ENCODE assay signal across 16 cellular contexts in the genomic region with DNA sequence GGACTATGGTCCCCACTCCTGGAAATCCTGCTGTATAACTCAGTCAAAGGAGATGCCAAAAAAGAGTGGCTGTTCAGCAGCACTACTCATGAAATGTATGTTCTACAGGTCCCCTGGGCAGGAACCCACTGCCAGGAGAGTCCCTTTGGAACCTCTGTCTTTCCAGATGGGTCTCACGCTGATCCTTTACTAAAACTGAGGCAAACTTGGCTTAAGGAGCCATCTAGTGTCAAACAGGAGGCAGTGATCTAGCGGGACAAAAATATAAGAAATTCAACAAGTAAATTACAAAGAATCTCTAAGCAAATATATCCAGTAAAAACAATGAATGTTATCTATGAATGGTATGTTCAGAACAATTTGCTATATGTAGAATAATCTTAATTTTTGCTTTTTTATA.
DNase-seq lines count a peak whose midpoint lies in the region; ATAC-seq and TF ChIP-seq lines count a peak whose summit lies in the region.
"Had no signal": no experiment of that assay in that cellular context is flagged by ENCODE, and none has a peak within 500 bp of the region (broad histone marks: within the 10 kb centered on the region; RNA-seq: fewer than 3 reads in every experiment).

No MANE protein-coding gene starts in this region.

- H3K4me1 ChIP-seq in SK-N-SH (ENCODE audit: control insufficient read depth in 1 of 2, insufficient read depth in 2 of 2, low read depth in 1 of 2, low read length in 1 of 2) (peaks cover 0 to 3% of the 10 kb centered on the region in 2 experiments; a peak in 2 of 4 replicates), NT2/D1 (ENCODE audit: insufficient read depth, insufficient read length) (no peaks in the 10 kb centered on the region), smooth muscle cell (ENCODE audit: low read depth) (no peaks in the 10 kb centered on the region)
- H3K4me1 ChIP-seq: body of pancreas, gastrocnemius medialis, pancreas had no signal

- H2AFZ ChIP-seq in SK-N-SH (ENCODE audit: low read depth) = no peak overlapping the region
- H2AFZ ChIP-seq in smooth muscle cell (ENCODE audit: low read depth) = no peak overlapping the region

- H3K4me3 ChIP-seq in SK-N-SH (ENCODE audit: low read depth in 2 of 2, low read length in 1 of 2) (no peak overlapping the region), NT2/D1 (ENCODE audit: insufficient read length, low read depth) (no peak overlapping the region), epithelial cell of esophagus (ENCODE audit: low read length) (no peak overlapping the region), smooth muscle cell (no peak overlapping the region)
- H3K4me3 ChIP-seq: body of pancreas, gastrocnemius medialis, pancreas had no signal

- H3K9me2 ChIP-seq in SK-N-SH = no peaks in the 10 kb centered on the region

- H3K27me3 ChIP-seq in SK-N-SH (ENCODE audit: insufficient read depth) = no peaks in the 10 kb centered on the region
- no peaks in the 10 kb centered on the region for H3K27me3 ChIP-seq in NT2/D1 (ENCODE audit: insufficient read depth, insufficient read length)
- no peaks in the 10 kb centered on the region for H3K27me3 ChIP-seq in smooth muscle cell (ENCODE audit: low read depth)
- H3K27me3 ChIP-seq: body of pancreas, gastrocnemius medialis, pancreas had no signal

- no peaks in the 10 kb centered on the region for H3K9me3 ChIP-seq in SK-N-SH
- peaks cover 20% of the 10 kb centered on the region for H3K9me3 ChIP-seq in NT2/D1 (ENCODE audit: insufficient read depth, low read length)
- no peaks in the 10 kb centered on the region for H3K9me3 ChIP-seq in smooth muscle cell (replicated peaks; ENCODE audit: low read depth)
- H3K9me3 ChIP-seq: body of pancreas, gastrocnemius medialis, pancreas had no signal

- TF ChIP-seq EP300 in SK-N-SH (IDR thresholded peaks at IDR 0.05; ENCODE audit: borderline replicate concordance in 1 of 2, low read depth in 1 of 2, low read length in 1 of 2) = no peak

- ATAC-seq in SK-N-SH treated with all-trans-retinoic acid at 6 μM for 48 hours (no peak), GM19452 (IDR thresholded peaks at IDR 0.05; ENCODE audit: unreplicated experiment) (no peak)
- ATAC-seq: body of pancreas, gastrocnemius medialis, pancreas had no signal

- no peak for DNase-seq in SK-N-SH
- peak; percentile 15 for DNase-seq in NT2/D1 (ENCODE audit: low read depth, low spot score)
- DNase-seq in epithelial cell of esophagus (ENCODE audit: low read depth) = no peak
- DNase-seq in activated T-cell treated with anti-CD3 and anti-CD28 coated beads for 4 hours = no peak
- DNase-seq in smooth muscle cell (lab: John Stamatoyannopoulos, UW; ENCODE audit: unreplicated experiment) = no peak
- DNase-seq in amniotic stem cell (lab: John Stamatoyannopoulos, UW) = no peak
- DNase-seq: activated gamma-delta T cell, body of pancreas, gastrocnemius medialis, KG1, NCI-H1694 treated with DMSO at 0.1 percent for 48 hours, NCI-H524 treated with DMSO at 0.1 percent for 48 hours, pancreas, SHP77 had no signal

- no peak overlapping the region for H3K27ac ChIP-seq in SK-N-SH (ENCODE audit: low read depth in 2 of 2, low read length in 1 of 2)
- no peak overlapping the region for H3K27ac ChIP-seq in smooth muscle cell (ENCODE audit: low read depth)
- H3K27ac ChIP-seq: body of pancreas, gastrocnemius medialis, pancreas had no signal

- no peak overlapping the region for H3K9ac ChIP-seq in SK-N-SH
- no peak overlapping the region for H3K9ac ChIP-seq in NT2/D1 (ENCODE audit: insufficient read length, low read depth)
- H3K9ac ChIP-seq in smooth muscle cell (ENCODE audit: low read depth) = no peak overlapping the region

- 47% methylated on average over 2 of the region's 2 CpGs for WGBS in SK-N-SH (ENCODE audit: low lambda C conversion rate)
- WGBS in smooth muscle cell (ENCODE audit: low lambda C conversion rate) = 65% methylated on average over 2 of the region's 2 CpGs

- peak; percentile 10; the same call in 1 of the 2 replicates for TF ChIP-seq RAD21 in SK-N-SH (IDR thresholded peaks at IDR 0.05; ENCODE audit: low read length)

- H3K36me3 ChIP-seq in SK-N-SH (replicated peaks in 1 of 2; ENCODE audit: control insufficient read depth in 1 of 2, insufficient read depth in 2 of 2, low read length in 1 of 2) (no peaks in the 10 kb centered on the region), NT2/D1 (ENCODE audit: insufficient read depth, insufficient read length, low read length) (no peaks in the 10 kb centered on the region), smooth muscle cell (ENCODE audit: low read depth) (no peaks in the 10 kb centered on the region)
- H3K36me3 ChIP-seq: gastrocnemius medialis, pancreas had no signal

- H4K20me1 ChIP-seq in SK-N-SH (ENCODE audit: insufficient read depth) = no peaks in the 10 kb centered on the region
- H4K20me1 ChIP-seq in smooth muscle cell (ENCODE audit: low read depth) = no peaks in the 10 kb centered on the region

- POLR2A ChIA-PET in SK-N-SH (lab: Yijun Ruan, JAX) = no interaction called here

- CTCF ChIA-PET in SK-N-SH (lab: Yijun Ruan, JAX) = no interaction called here

- no peaks in the 10 kb centered on the region for H3K79me2 ChIP-seq in SK-N-SH (ENCODE audit: insufficient read depth)
- H3K79me2 ChIP-seq in smooth muscle cell (ENCODE audit: low read depth) = no peaks in the 10 kb centered on the region

- TF ChIP-seq CTCF in SK-N-SH (IDR thresholded peaks at IDR 0.05) (peak; percentile 25), epithelial cell of esophagus (IDR thresholded peaks at IDR 0.05; ENCODE audit: insufficient read depth, low read depth, low read length, missing control alignments) (peak; percentile 19), smooth muscle cell (IDR thresholded peaks at IDR 0.05; ENCODE audit: borderline replicate concordance, insufficient read depth, poor library complexity, severe bottlenecking) (no peak)

- no peaks in the 10 kb centered on the region for H3F3A ChIP-seq in SK-N-SH (replicated peaks; ENCODE audit: insufficient read depth)
- H3F3A ChIP-seq in smooth muscle cell (ENCODE audit: low read depth) = no peaks in the 10 kb centered on the region

- H3K4me2 ChIP-seq in SK-N-SH (no peak overlapping the region), smooth muscle cell (no peak overlapping the region)

TF ChIP-seq in SK-N-SH, 30 proteins besides CTCF, POLR2A, EP300 and RAD21:
- TF ChIP-seq TEAD4 (IDR thresholded peaks at IDR 0.05; ENCODE audit: borderline replicate concordance, insufficient read depth) (no peak), ELF1 (IDR thresholded peaks at IDR 0.05) (no peak), GABPA (IDR thresholded peaks at IDR 0.05; ENCODE audit: low read depth) (no peak), FOXJ3 (CRISPR knock-in tag; IDR thresholded peaks at IDR 0.05) (no peak), YY1 (IDR thresholded peaks at IDR 0.05; ENCODE audit: low read depth) (no peak)
- TF ChIP-seq, protein P1, sequence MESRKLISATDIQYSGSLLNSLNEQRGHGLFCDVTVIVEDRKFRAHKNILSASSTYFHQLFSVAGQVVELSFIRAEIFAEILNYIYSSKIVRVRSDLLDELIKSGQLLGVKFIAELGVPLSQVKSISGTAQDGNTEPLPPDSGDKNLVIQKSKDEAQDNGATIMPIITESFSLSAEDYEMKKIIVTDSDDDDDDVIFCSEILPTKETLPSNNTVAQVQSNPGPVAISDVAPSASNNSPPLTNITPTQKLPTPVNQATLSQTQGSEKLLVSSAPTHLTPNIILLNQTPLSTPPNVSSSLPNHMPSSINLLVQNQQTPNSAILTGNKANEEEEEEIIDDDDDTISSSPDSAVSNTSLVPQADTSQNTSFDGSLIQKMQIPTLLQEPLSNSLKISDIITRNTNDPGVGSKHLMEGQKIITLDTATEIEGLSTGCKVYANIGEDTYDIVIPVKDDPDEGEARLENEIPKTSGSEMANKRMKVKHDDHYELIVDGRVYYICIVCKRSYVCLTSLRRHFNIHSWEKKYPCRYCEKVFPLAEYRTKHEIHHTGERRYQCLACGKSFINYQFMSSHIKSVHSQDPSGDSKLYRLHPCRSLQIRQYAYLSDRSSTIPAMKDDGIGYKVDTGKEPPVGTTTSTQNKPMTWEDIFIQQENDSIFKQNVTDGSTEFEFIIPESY (IDR thresholded peaks at IDR 0.05; ENCODE audit: borderline replicate concordance, low read depth) = no peak

TF ChIP-seq in SK-N-SH treated with all-trans-retinoic acid at 6 μM for 48 hours, 23 proteins besides CTCF, POLR2A, EP300 and RAD21 (continues in another document):
- TF ChIP-seq CREB5 (CRISPR knock-in tag; IDR thresholded peaks at IDR 0.05; ENCODE audit: low read depth) (no peak), BACH2 (CRISPR knock-in tag; IDR thresholded peaks at IDR 0.05; ENCODE audit: borderline replicate concordance) (no peak)
- TF ChIP-seq, protein P2, sequence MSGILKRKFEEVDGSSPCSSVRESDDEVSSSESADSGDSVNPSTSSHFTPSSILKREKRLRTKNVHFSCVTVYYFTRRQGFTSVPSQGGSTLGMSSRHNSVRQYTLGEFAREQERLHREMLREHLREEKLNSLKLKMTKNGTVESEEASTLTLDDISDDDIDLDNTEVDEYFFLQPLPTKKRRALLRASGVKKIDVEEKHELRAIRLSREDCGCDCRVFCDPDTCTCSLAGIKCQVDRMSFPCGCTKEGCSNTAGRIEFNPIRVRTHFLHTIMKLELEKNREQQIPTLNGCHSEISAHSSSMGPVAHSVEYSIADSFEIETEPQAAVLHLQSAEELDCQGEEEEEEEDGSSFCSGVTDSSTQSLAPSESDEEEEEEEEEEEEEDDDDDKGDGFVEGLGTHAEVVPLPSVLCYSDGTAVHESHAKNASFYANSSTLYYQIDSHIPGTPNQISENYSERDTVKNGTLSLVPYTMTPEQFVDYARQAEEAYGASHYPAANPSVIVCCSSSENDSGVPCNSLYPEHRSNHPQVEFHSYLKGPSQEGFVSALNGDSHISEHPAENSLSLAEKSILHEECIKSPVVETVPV (CRISPR knock-in tag; IDR thresholded peaks at IDR 0.05) = no peak
